In genomic region chr1:30779294-30780071, GRCh38 we compare ENCODE assay signal across 8 cellular contexts. TPM values are rescaled to one million over a fixed set of nuclear protein-coding genes. Genes with fewer than 3 reads are reported as not detected.
DNase-seq lines count a peak whose midpoint lies in the region; ATAC-seq and TF ChIP-seq lines count a peak whose summit lies in the region.

No MANE protein-coding gene starts in this region.

- TF ChIP-seq CTCF in GM10248 (IDR thresholded peaks at IDR 0.05; ENCODE audit: control extremely low read depth, extremely low read depth, low read depth, missing control alignments) = peak; percentile 95

- POLR2A ChIA-PET in GM10248 (lab: Yijun Ruan, JAX) = interaction anchor here (0.6 to 1.4 kb wide), 3 partner anchors 13 to 35 kb away, joined by 3 to 7 read pairs (median 3); no protein-coding TSS in a partner anchor

- H3K4me3 Mint-ChIP-seq in dendritic cell treated with granulocyte-macrophage colony-stimulating factor and Interleukin-4, amounts not matched to agents 40 ng/mL and 50 ng/mL, for 4 days = no peak overlapping the region

- intact Hi-C loops in dendritic cell treated with granulocyte-macrophage colony-stimulating factor and Interleukin-4, amounts not matched to agents 40 ng/mL and 50 ng/mL, for 4 days (cut with micrococcal nuclease) = loop anchor here (1.0 to 5.0 kb wide), 3 partner anchors 23 to 148 kb away; partner anchors contain the start of gene LAPTM5

- peaks cover 12% of the 10 kb centered on the region for H3K27me3 Mint-ChIP-seq in dendritic cell treated with granulocyte-macrophage colony-stimulating factor and Interleukin-4, amounts not matched to agents 40 ng/mL and 50 ng/mL, for 4 days

- CTCF ChIA-PET in GM10248 (lab: Yijun Ruan, JAX) = interaction anchor here (0.6 to 16.7 kb wide), 29 partner anchors 10 to 399 kb away, joined by 3 to 611 read pairs (median 4); partner anchors contain the start of genes LAPTM5 and MATN1

- peak overlapping the region; percentile 91 for H3K27ac Mint-ChIP-seq in dendritic cell treated with granulocyte-macrophage colony-stimulating factor and Interleukin-4, amounts not matched to agents 40 ng/mL and 50 ng/mL, for 4 days

- peak; percentile 57 for ATAC-seq in HG02943 (IDR thresholded peaks at IDR 0.05; ENCODE audit: low read depth, unreplicated experiment)
- ATAC-seq in GM21528 (IDR thresholded peaks at IDR 0.05; ENCODE audit: low FRiP score, unreplicated experiment) = no peak

- H3K4me1 Mint-ChIP-seq in dendritic cell treated with granulocyte-macrophage colony-stimulating factor and Interleukin-4, amounts not matched to agents 40 ng/mL and 50 ng/mL, for 4 days (ENCODE audit: low read depth) = peaks cover 51% of the 10 kb centered on the region

- H3K36me3 Mint-ChIP-seq in dendritic cell treated with granulocyte-macrophage colony-stimulating factor and Interleukin-4, amounts not matched to agents 40 ng/mL and 50 ng/mL, for 4 days (ENCODE audit: low read depth) = no peaks in the 10 kb centered on the region

- H3K9me3 Mint-ChIP-seq in dendritic cell treated with granulocyte-macrophage colony-stimulating factor and Interleukin-4, amounts not matched to agents 40 ng/mL and 50 ng/mL, for 4 days = no peaks in the 10 kb centered on the region

- peak; percentile 87 for DNase-seq in GM10248 (ENCODE audit: extremely low spot score)
- peak; percentile 81 for DNase-seq in NCI-H69 (lab: John Stamatoyannopoulos, UW)
- DNase-seq in activated CD4-positive, alpha-beta T cell treated with anti-CD3 and anti-CD28 coated beads, Interleukin-2, amount 50 U/mL, for 4 hours = peak; percentile 89 to 95
- DNase-seq in lung microvascular endothelial cell (ENCODE audit: low read depth in 2 of 2) = peak; percentile 63 to 82
- DNase-seq in stimulated activated CD8-positive, alpha-beta memory T cell treated with anti-CD3 and anti-CD28 coated beads, Interleukin-15, amount 100 ng/mL, for 24 hours (ENCODE audit: low read depth) = peak; percentile 97

RNA-seq across cellular contexts. Expression of gene LAPTM5, which starts 21.9 kb away (rescaled TPM):
- total RNA-seq in lung microvascular endothelial cell = 33.8 and 66.7 TPM in 2 replicates

RNA-seq across cellular contexts. Expression of gene MATN1, which starts 56.1 kb away (rescaled TPM):
- under 0.01 TPM in 2 replicates for total RNA-seq in lung microvascular endothelial cell
